ENCODE assay signal across 27 cellular contexts in the genomic region with DNA sequence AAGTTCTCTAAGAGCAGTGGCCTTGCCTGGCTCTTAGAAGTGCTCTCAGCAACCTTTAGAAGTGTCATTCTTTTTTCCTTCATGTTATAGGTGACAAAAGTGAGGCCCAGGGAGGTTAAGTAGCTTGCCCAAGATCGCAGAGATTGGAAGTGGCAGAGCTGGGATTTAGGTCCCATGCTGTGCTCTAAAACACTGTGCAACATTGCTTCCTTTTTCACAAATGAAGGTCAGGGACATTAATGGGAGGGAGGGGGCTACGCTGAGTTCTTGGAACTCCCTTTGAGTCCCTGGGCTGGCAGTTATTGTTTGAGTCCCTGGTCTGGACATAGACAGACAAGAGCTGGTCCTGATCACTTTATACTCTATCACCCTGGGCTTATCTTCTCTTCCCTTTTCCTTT. TPM values are rescaled to one million over a fixed set of nuclear protein-coding genes. Genes with fewer than 3 reads are reported as not detected.
DNase-seq lines count a peak whose midpoint lies in the region; ATAC-seq, FAIRE-seq and TF ChIP-seq lines count a peak whose summit lies in the region.
"Had no signal": no experiment of that assay in that cellular context is flagged by ENCODE, and none has a peak within 500 bp of the region (broad histone marks: within the 10 kb centered on the region; RNA-seq: fewer than 3 reads in every experiment).

No MANE protein-coding gene starts in this region.

- no peaks in the 10 kb centered on the region for H3F3A ChIP-seq in neural cell (ENCODE audit: insufficient read depth, low read length, poor library complexity, severe bottlenecking)

- H3K23ac ChIP-seq in H1 (ENCODE audit: insufficient read length): no peak overlapping the region

- H3K23me2 ChIP-seq in H1 (ENCODE audit: low read depth, low read length): no peaks in the 10 kb centered on the region

- no peak overlapping the region for H2BK15ac ChIP-seq in H1 (ENCODE audit: low read length)

- H3K9me2 ChIP-seq in neural cell (ENCODE audit: insufficient read depth, low read length): no peaks in the 10 kb centered on the region

- TF ChIP-seq EP300 in H1 (IDR thresholded peaks at IDR 0.05; ENCODE audit: borderline replicate concordance in 1 of 2, low read depth in 2 of 2, low read length in 2 of 2) (no peak), neural cell (conservative IDR thresholded peaks at IDR 0.05; ENCODE audit: poor library complexity, severe bottlenecking) (no peak)

- H3K18ac ChIP-seq in H1 (ENCODE audit: extremely low read depth, low read length): no peak overlapping the region

- CTCF ChIA-PET in A673 (lab: Charles Lee) (interaction anchor here (0.5 kb wide), 1 partner anchor 120 kb away, joined by 3 read pairs; no protein-coding TSS in a partner anchor), H1 (lab: Charles Lee; ENCODE audit: partially characterized antibody) (interaction anchor here (1.7 to 2.3 kb wide), 2 partner anchors 19 kb away, joined by 6 to 8 read pairs; no protein-coding TSS in a partner anchor)

- BruUV-seq in A673 (replicated peaks; lab: Mats Ljungman, UMichigan): no TSS peak

- H3K9me3 ChIP-seq in A673 (ENCODE audit: low read depth, low read length, poor library complexity, severe bottlenecking): no peaks in the 10 kb centered on the region
- H3K9me3 ChIP-seq in BLaER1 treated with 17β-estradiol and CSF1 and Interleukin-3, amounts not matched to agents 10 nM and 100 nM (replicated peaks in 1 of 11): no peaks in the 10 kb centered on the region
- no peaks in the 10 kb centered on the region for H3K9me3 ChIP-seq in H1 (ENCODE audit: insufficient read depth in 2 of 2, low read depth in 1 of 2, low read length in 1 of 2)
- H3K9me3 ChIP-seq in neural cell (ENCODE audit: low read length): no peaks in the 10 kb centered on the region
- H3K9me3 ChIP-seq in body of pancreas: no peaks in the 10 kb centered on the region
- H3K9me3 ChIP-seq: neutrophil, prostate gland, tibial artery had no signal

- peak overlapping the region; percentile 61 for H3K27ac ChIP-seq in A673 (ENCODE audit: low read depth, low read length, poor library complexity, severe bottlenecking)
- peak overlapping the region in 7 of 11 experiments; percentile 23 to 64 (median 52); a peak in 12 of 22 replicates for H3K27ac ChIP-seq in BLaER1 treated with 17β-estradiol and CSF1 and Interleukin-3, amounts not matched to agents 10 nM and 100 nM
- H3K27ac ChIP-seq in H1 (ENCODE audit: low read depth, low read length): no peak overlapping the region
- peak overlapping the region; percentile 27 for H3K27ac ChIP-seq in neural cell (ENCODE audit: low read length)
- H3K27ac ChIP-seq in body of pancreas: no peak overlapping the region
- H3K27ac ChIP-seq: dorsolateral prefrontal cortex, neutrophil, prostate gland, tibial artery had no signal

- WGBS in H1 (ENCODE audit: extremely low coverage in 1 of 2, insufficient coverage in 1 of 2, insufficient read length in 1 of 2, insufficient replicate concordance in 2 of 2, low coverage in 1 of 2, low lambda C conversion rate in 2 of 2, missing lambda C conversion rate in 1 of 2), 2 experiments: 88% methylated on average over 2 of the region's 2 CpGs; no CpG with 5 or more reads in 1 of the 2 experiments
- WGBS in body of pancreas, 2 donors: 75 to 95% methylated on average over 2 of the region's 2 CpGs

- 0 out of 4 replicates have a peak, but pooled peaks cover 0 to 13% of the 10 kb centered on the region in 2 experiments for H3K79me2 ChIP-seq in H1 (ENCODE audit: control insufficient read depth in 1 of 2, insufficient read depth in 2 of 2, low read length in 2 of 2)
- H3K79me2 ChIP-seq in neural cell (replicated peaks; ENCODE audit: insufficient read depth, low read length): no peaks in the 10 kb centered on the region

- H2BK20ac ChIP-seq in H1 (ENCODE audit: low read length): no peak overlapping the region

- TF ChIP-seq POLR2A in H1 (IDR thresholded peaks at IDR 0.05; ENCODE audit: control extremely low read depth in 1 of 2, low read depth in 2 of 2, low read length in 2 of 2) (no peak), body of pancreas (IDR thresholded peaks at IDR 0.05) (no peak)

- H3K4me1 ChIP-seq in A673 (ENCODE audit: insufficient read depth, low read length, poor library complexity, severe bottlenecking) (peaks cover 77% of the 10 kb centered on the region), H1 (replicated peaks in 1 of 4; ENCODE audit: control insufficient read depth in 3 of 4, insufficient read depth in 4 of 4, low read length in 3 of 4) (peaks cover 0 to 25% (median 6%) of the 10 kb centered on the region in 4 experiments; a peak in 5 of 7 replicates), body of pancreas (peaks cover 9% of the 10 kb centered on the region)
- peaks cover 26 to 41% (median 33%) of the 10 kb centered on the region in 10 experiments for H3K4me1 ChIP-seq in BLaER1 treated with 17β-estradiol and CSF1 and Interleukin-3, amounts not matched to agents 10 nM and 100 nM
- H3K4me1 ChIP-seq: prostate gland had no signal

- DNase-seq in A673 (ENCODE audit: low spot score) (peak; percentile 59), H1 (ENCODE audit: low read depth in 1 of 2, low spot score in 2 of 2) (no peak), body of pancreas (no peak), NCI-H524 (lab: John Stamatoyannopoulos, UW) (no peak)
- DNase-seq: activated CD4-positive, alpha-beta T cell treated with anti-CD3 and anti-CD28 coated beads, Interleukin-2, amount 50 U/mL, for 48 hours; activated naive CD4-positive, alpha-beta T cell; activated T-cell treated with anti-CD3 and anti-CD28 coated beads, Interleukin-2, amount 50 U/mL, for 48 hours; C1 segment of cervical spinal cord; dorsolateral prefrontal cortex; foreskin melanocyte; HCEC 1CT; KG1; mammary epithelial cell; MM.1S; NCI-H1105 treated with DMSO at 0.1 percent for 48 hours; NCI-H2029 treated with DMSO at 0.1 percent for 48 hours; NCI-H774; stimulated activated CD4-positive, alpha-beta T cell treated with anti-CD3 and anti-CD28 coated beads, Interleukin-4, amount 100 ng/mL, for 1 hour; T-cell; tibial artery had no signal

- H3K14ac ChIP-seq in H1 (ENCODE audit: insufficient read length): no peak overlapping the region

- peaks cover 0 to 25% (median 0%) of the 10 kb centered on the region in 11 experiments; a peak in 2 of 22 replicates for H4K20me1 ChIP-seq in BLaER1 treated with 17β-estradiol and CSF1 and Interleukin-3, amounts not matched to agents 10 nM and 100 nM
- H4K20me1 ChIP-seq in H1 (replicated peaks in 1 of 2; ENCODE audit: control insufficient read depth in 1 of 2, insufficient read depth in 2 of 2, low read length in 2 of 2) (no peaks in the 10 kb centered on the region), neural cell (ENCODE audit: insufficient read depth) (no peaks in the 10 kb centered on the region)

- no peak overlapping the region for H3K4ac ChIP-seq in H1 (replicated peaks; ENCODE audit: insufficient read length, low read depth, low read length)

- peak overlapping the region; percentile 16 to 62 (median 44); a peak in 15 of 22 replicates for H3K4me2 ChIP-seq in BLaER1 treated with 17β-estradiol and CSF1 and Interleukin-3, amounts not matched to agents 10 nM and 100 nM
- H3K4me2 ChIP-seq in H1 (ENCODE audit: insufficient read depth in 1 of 2, low read depth in 2 of 2, low read length in 2 of 2): no peak overlapping the region
- H3K4me2 ChIP-seq in neural cell (ENCODE audit: low read length): no peak overlapping the region

- H2BK12ac ChIP-seq in H1 (ENCODE audit: low read depth, low read length): no peak overlapping the region

- no peak overlapping the region for H3K4me3 ChIP-seq in A673 (ENCODE audit: low read depth, low read length, poor library complexity, severe bottlenecking)
- no peak overlapping the region for H3K4me3 ChIP-seq in BLaER1 treated with 17β-estradiol and CSF1 and Interleukin-3, amounts not matched to agents 10 nM and 100 nM
- H3K4me3 ChIP-seq in H1 (ENCODE audit: extremely low read depth in 1 of 4, insufficient read depth in 2 of 4, low read depth in 3 of 4, low read length in 4 of 4): no peak overlapping the region
- no peak overlapping the region for H3K4me3 ChIP-seq in neural cell (ENCODE audit: low read length)
- no peak overlapping the region for H3K4me3 ChIP-seq in body of pancreas
- H3K4me3 ChIP-seq: dorsolateral prefrontal cortex, prostate gland, tibial artery had no signal

- H2BK5ac ChIP-seq in H1 (ENCODE audit: low read depth, low read length): no peak overlapping the region

- intact Hi-C loops in A673 (cut with micrococcal nuclease; ENCODE audit: unreplicated experiment) (no loop called here), body of pancreas (cut with DNase I) (no loop called here)

- H3K27me3 ChIP-seq in A673 (replicated peaks; ENCODE audit: insufficient read depth, low read depth, low read length, poor library complexity) (no peaks in the 10 kb centered on the region), H1 (replicated peaks in 1 of 4; ENCODE audit: control insufficient read depth in 3 of 4, extremely low read depth in 1 of 4, insufficient read depth in 3 of 4, low read length in 3 of 4) (no peaks in the 10 kb centered on the region), neural cell (ENCODE audit: insufficient read depth, low read depth, low read length) (no peaks in the 10 kb centered on the region), body of pancreas (no peaks in the 10 kb centered on the region)
- H3K27me3 ChIP-seq in BLaER1 treated with 17β-estradiol and CSF1 and Interleukin-3, amounts not matched to agents 10 nM and 100 nM: no peaks in the 10 kb centered on the region
- H3K27me3 ChIP-seq: dorsolateral prefrontal cortex, neutrophil, tibial artery had no signal

- no peak overlapping the region for H4K8ac ChIP-seq in H1 (ENCODE audit: extremely low read depth, insufficient read depth, low read length)

- H4K5ac ChIP-seq in H1 (ENCODE audit: insufficient read length, low read depth, low read length): peak overlapping the region; percentile 26

- H4K91ac ChIP-seq in H1 (replicated peaks; ENCODE audit: insufficient read length, low read length): no peak overlapping the region

- H3K9ac ChIP-seq in BLaER1 treated with 17β-estradiol and CSF1 and Interleukin-3, amounts not matched to agents 10 nM and 100 nM: no peak overlapping the region
- H3K9ac ChIP-seq in H1 (replicated peaks in 1 of 4; ENCODE audit: extremely low read depth in 1 of 4, low read depth in 3 of 4, low read length in 3 of 4) (no peak overlapping the region), neural cell (ENCODE audit: low read length) (no peak overlapping the region)

- POLR2A ChIA-PET in A673 (lab: Charles Lee; ENCODE audit: low non-redundant PET) (no interaction called here), H1 (lab: Charles Lee; ENCODE audit: partially characterized antibody) (interaction anchor here (0.9 kb wide), 1 partner anchor 14 kb away, joined by 3 read pairs; no protein-coding TSS in a partner anchor)

- no peak overlapping the region for H3K56ac ChIP-seq in H1 (replicated peaks; ENCODE audit: insufficient read length, low read depth, low read length)

- ATAC-seq in body of pancreas: no peak
- ATAC-seq in GM18520 (IDR thresholded peaks at IDR 0.05; ENCODE audit: unreplicated experiment): no peak
- ATAC-seq: activated CD4-positive, CD25-positive, alpha-beta regulatory T cell treated with anti-CD3 and anti-CD28 coated beads, Interleukin-2, amount 50 U/mL, for 24 hours; T-cell had no signal

- H2AFZ ChIP-seq in H1 (ENCODE audit: low read length): no peak overlapping the region
- H2AFZ ChIP-seq in neural cell (ENCODE audit: low read depth, low read length): no peak overlapping the region

- TF ChIP-seq CTCF in A673 (conservative IDR thresholded peaks at IDR 0.05; ENCODE audit: low read depth, low read length) (no peak), H1 (IDR thresholded peaks at IDR 0.05; ENCODE audit: control extremely low read depth in 1 of 3, insufficient read depth in 1 of 3, low read depth in 1 of 3, low read length in 3 of 3) (no peak), neural cell (IDR thresholded peaks at IDR 0.05; ENCODE audit: poor library complexity, severe bottlenecking) (no peak), body of pancreas (IDR thresholded peaks at IDR 0.05) (no peak)

- no peak for FAIRE-seq in H1 (lab: Jason Lieb, UNC)
- FAIRE-seq: GM12891 had no signal

- no peak for TF ChIP-seq RAD21 in H1 (IDR thresholded peaks at IDR 0.05 in 1 of 2, conservative IDR thresholded peaks at IDR 0.05 in 1 of 2; ENCODE audit: low read depth in 2 of 2, low read length in 2 of 2)
- no peak for TF ChIP-seq RAD21 in neural cell (conservative IDR thresholded peaks at IDR 0.05)

- 0 out of 2 replicates have a peak, but pooled peaks cover 2% of the 10 kb centered on the region for H3K79me1 ChIP-seq in H1 (ENCODE audit: low read depth, low read length)

- H2AK5ac ChIP-seq in H1 (ENCODE audit: low read depth, low read length): no peak overlapping the region

- H3K36me3 ChIP-seq in A673 (ENCODE audit: insufficient read depth, low read length, poor library complexity, severe bottlenecking) (no peaks in the 10 kb centered on the region), H1 (ENCODE audit: control insufficient read depth in 2 of 4, insufficient read depth in 4 of 4, low read length in 3 of 4) (no peaks in the 10 kb centered on the region), neural cell (ENCODE audit: insufficient read depth, low read length) (no peaks in the 10 kb centered on the region), body of pancreas (replicated peaks in 1 of 2; ENCODE audit: insufficient read depth in 1 of 2, low read depth in 2 of 2) (no peaks in the 10 kb centered on the region)
- H3K36me3 ChIP-seq in BLaER1 treated with 17β-estradiol and CSF1 and Interleukin-3, amounts not matched to agents 10 nM and 100 nM: peaks cover 0 to 5% (median 0%) of the 10 kb centered on the region in 11 experiments; a peak in 4 of 22 replicates
- H3K36me3 ChIP-seq: neutrophil, prostate gland, tibial artery had no signal

- no peak overlapping the region for H2BK120ac ChIP-seq in H1 (replicated peaks; ENCODE audit: low read depth, low read length)

RNA-seq across cellular contexts. Expression of a gene that starts 45.3 kb away (rescaled TPM):
- total RNA-seq in A673 (2021) (185 and 190 TPM in 2 replicates), body of pancreas (100 to 1,000 TPM in 1 of 2 donors, 10 to 100 TPM in 1; 75.2 to 111 TPM)
- total RNA-seq in H1 (2021; fragmentation: NEBNext Ultra II Directional; extraction: Animal tissue kit (Norgen Biotek cat#: 25700)): 67.7 and 67.8 TPM in 2 replicates
- polyA plus RNA-seq in H1 (2011; rRNA removed) (30.4 and 32.5 TPM in 2 replicates), neural cell (318 and 363 TPM in 2 replicates)
- polyA plus RNA-seq in H1 (2011; cell fraction: cytosol; rRNA removed): 30.3 TPM
- 27.6 TPM for polyA plus RNA-seq in H1 (2011; cell fraction: nucleus; rRNA removed)
- 30.7 to 44.4 TPM (median 35.2 TPM) in 4 replicates for polyA plus RNA-seq in H1 (2012, experiment 1 of 2)
- polyA plus RNA-seq in H1 (2012, experiment 2 of 2): 5.3 TPM
- polyA plus RNA-seq in H1 (2013, experiment 1 of 2): 63.2 TPM
- polyA plus RNA-seq in H1 (2013, experiment 2 of 2): 68.4 TPM
- 41.9 and 71.9 TPM in 2 replicates for polyA minus RNA-seq in H1 (2011; rRNA and poly(A)+ RNA removed)
- 33.3 TPM for polyA minus RNA-seq in H1 (2011; cell fraction: cytosol; rRNA and poly(A)+ RNA removed)
- 83.2 TPM for polyA minus RNA-seq in H1 (2011; cell fraction: nucleus; rRNA and poly(A)+ RNA removed)
- 342 and 369 TPM in 2 replicates for polyA minus RNA-seq in neural cell

Comparison
In these comparisons a context has a peak if more than half of its experiments do, and no peak if none do; other contexts are left out.
1. H3K27ac ChIP-seq: peak in A673 (single experiment), BLaER1 treated with 17β-estradiol and CSF1 and Interleukin-3, amounts not matched to agents 10 nM and 100 nM (7 of 11) and neural cell (single experiment); none in H1 (single experiment) and body of pancreas (0 of 4).
2. H3K4me2 ChIP-seq: peak in BLaER1 treated with 17β-estradiol and CSF1 and Interleukin-3, amounts not matched to agents 10 nM and 100 nM (11 of 11); none in H1 (0 of 2) and neural cell (single experiment).